ENCODE assay signal across 26 cellular contexts in genomic region chr2:70450641-70451250, GRCh38.
"Had no signal": no experiment of that assay in that cellular context is flagged by ENCODE, and none has a peak within 500 bp of the region (broad histone marks: within the 10 kb centered on the region; RNA-seq: fewer than 3 reads in every experiment).

No MANE protein-coding gene starts in this region.

- H3K4me3 ChIP-seq: ascending aorta, cardiac muscle cell, colonic mucosa, heart left ventricle, left lung, lower lobe of right lung, testis, transverse colon had no signal

- H3K27ac ChIP-seq: ascending aorta, cardiac muscle cell, colonic mucosa, heart left ventricle, left lung, lower lobe of right lung, testis, transverse colon, WERI-Rb-1 had no signal

- H3K4me1 ChIP-seq: ascending aorta, colonic mucosa, heart left ventricle, left lung, lower lobe of right lung, testis, transverse colon had no signal

- H3K36me3 ChIP-seq: ascending aorta, cardiac muscle cell, colonic mucosa, heart left ventricle, transverse colon, WERI-Rb-1 had no signal

- H3K9me3 ChIP-seq: ascending aorta, colonic mucosa, heart left ventricle, left lung, lower lobe of right lung, testis, transverse colon had no signal

- ATAC-seq: activated CD4-positive, CD25-positive, alpha-beta regulatory T cell treated with anti-CD3 and anti-CD28 coated beads, Interleukin-2, amount 50 U/mL, for 24 hours; heart left ventricle; left lung; lower lobe of right lung; stimulated activated naive CD8-positive, alpha-beta T cell treated with anti-CD3 and anti-CD28 coated beads, Interleukin-15, Interleukin-2, amounts not matched to agents 100 U/mL and 50 U/mL, for 24 hours had no signal

- DNase-seq: activated CD4-positive, alpha-beta T cell treated with anti-CD3 and anti-CD28 coated beads for 48 hours; activated CD4-positive, alpha-beta T cell treated with anti-CD3 and anti-CD28 coated beads, Interleukin-2, amount 50 U/mL, for 48 hours; activated effector memory CD4-positive, alpha-beta T cell treated with Interleukin-2 at 50 U/mL for 16 hours; activated naive CD4-positive, alpha-beta T cell treated with anti-CD3 and anti-CD28 coated beads for 36 hours; activated naive CD8-positive, alpha-beta T cell treated with anti-CD3 and anti-CD28 coated beads, Interleukin-2, amount 10 ng/mL, durations not matched to agents 7 days and 5 days; cerebellar nuclear complex; colonic mucosa; effector memory CD4-positive, alpha-beta T cell; foreskin fibroblast; heart left ventricle; hypothalamus; immature natural killer cell; left lung; lower lobe of right lung; mesendoderm; stimulated activated CD4-positive, alpha-beta T cell treated with anti-CD3 and anti-CD28 coated beads, Interleukin-15, amount 100 ng/mL, for 24 hours; stimulated activated CD4-positive, alpha-beta T cell treated with anti-CD3 and anti-CD28 coated beads, Interleukin-2, amount 100 ng/mL, for 24 hours; stimulated activated naive CD8-positive, alpha-beta T cell treated with anti-CD3 and anti-CD28 coated beads, Interleukin-15, Interleukin-2, amounts not matched to agents 100 U/mL and 50 U/mL, for 24 hours; SW 1271; T1000; testis; transverse colon; WERI-Rb-1 had no signal

- H3K27me3 ChIP-seq: ascending aorta, cardiac muscle cell, colonic mucosa, heart left ventricle, left lung, testis, transverse colon had no signal
